Comparison of ENCODE assay signal across 22 cellular contexts in genomic region chr6:88174906-88175305, GRCh38. TPM values are rescaled to one million over a fixed set of nuclear protein-coding genes. Genes with fewer than 3 reads are reported as not detected.
DNase-seq lines count a peak whose midpoint lies in the region; ATAC-seq, FAIRE-seq and TF ChIP-seq lines count a peak whose summit lies in the region.
"Had no signal": no experiment of that assay in that cellular context is flagged by ENCODE, and none has a peak within 500 bp of the region (broad histone marks: within the 10 kb centered on the region; RNA-seq: fewer than 3 reads in every experiment).

No MANE protein-coding gene starts in this region.

- no peak for TF ChIP-seq POLR2A in GM12891 (IDR thresholded peaks at IDR 0.05; ENCODE audit: low read depth, low read length)

- no peaks in the 10 kb centered on the region for H3K9me3 ChIP-seq in OCI-LY7 (ENCODE audit: low read length)
- H3K9me3 ChIP-seq: A549, BLaER1, MG63 had no signal

- no peaks in the 10 kb centered on the region for H3K9me3 Mint-ChIP-seq in stimulated activated memory B cell treated with anti-CD40 and anti-IgM and Interleukin-4, amounts not matched to agents 10 μg/mL and 1 μg/mL and 100 μg/mL, for 72 hours
- no peaks in the 10 kb centered on the region for H3K9me3 Mint-ChIP-seq in activated CD4-positive, alpha-beta memory T cell treated with anti-CD3 and anti-CD28 coated beads, Interleukin-2, amount 10 ng/mL, durations not matched to agents 7 days and 5 days
- H3K9me3 Mint-ChIP-seq: CD8-positive, alpha-beta T cell; GM23338 had no signal

- H3K4me2 ChIP-seq in OCI-LY7 (ENCODE audit: low read length) = peak overlapping the region; percentile 92
- H3K4me2 ChIP-seq: A549, BLaER1, GM23338 had no signal

- H3K79me2 ChIP-seq in OCI-LY7 (ENCODE audit: insufficient read depth, low read depth, low read length) = peaks cover 50% of the 10 kb centered on the region; the same call in 1 of the 2 replicates

- CTCF ChIA-PET in OCI-LY7 (lab: Charles Lee; ENCODE audit: unreplicated experiment) = no interaction called here
- CTCF ChIA-PET in activated CD4-positive, alpha-beta memory T cell treated with anti-CD3 and anti-CD28 coated beads, Interleukin-2, amount 10 ng/mL, durations not matched to agents 7 days and 5 days (lab: Charles Lee) = no interaction called here

- no peaks in the 10 kb centered on the region for H3K36me3 Mint-ChIP-seq in stimulated activated memory B cell treated with anti-CD40 and anti-IgM and Interleukin-4, amounts not matched to agents 10 μg/mL and 1 μg/mL and 100 μg/mL, for 72 hours
- H3K36me3 Mint-ChIP-seq in activated CD4-positive, alpha-beta memory T cell treated with anti-CD3 and anti-CD28 coated beads, Interleukin-2, amount 10 ng/mL, durations not matched to agents 7 days and 5 days (ENCODE audit: low read depth) = no peaks in the 10 kb centered on the region
- H3K36me3 Mint-ChIP-seq: CD8-positive, alpha-beta T cell had no signal

- no peaks in the 10 kb centered on the region for H3K27me3 Mint-ChIP-seq in stimulated activated memory B cell treated with anti-CD40 and anti-IgM and Interleukin-4, amounts not matched to agents 10 μg/mL and 1 μg/mL and 100 μg/mL, for 72 hours
- H3K27me3 Mint-ChIP-seq in activated CD4-positive, alpha-beta memory T cell treated with anti-CD3 and anti-CD28 coated beads, Interleukin-2, amount 10 ng/mL, durations not matched to agents 7 days and 5 days = peaks cover 25% of the 10 kb centered on the region

- POLR2A ChIA-PET in OCI-LY7 (lab: Charles Lee) = interaction anchor here (0.6 to 1.2 kb wide), 5 partner anchors 10 to 343 kb away, joined by 3 to 6 read pairs (median 3); no protein-coding TSS in a partner anchor
- POLR2A ChIA-PET in activated CD4-positive, alpha-beta memory T cell treated with anti-CD3 and anti-CD28 coated beads, Interleukin-2, amount 10 ng/mL, durations not matched to agents 7 days and 5 days (lab: Charles Lee) = no interaction called here

- H3K36me3 ChIP-seq in OCI-LY7 (ENCODE audit: insufficient read depth, low read length) = peaks cover 41% of the 10 kb centered on the region
- H3K36me3 ChIP-seq: BLaER1, MG63 had no signal

- peak overlapping the region; percentile 56 for H3K27ac Mint-ChIP-seq in stimulated activated memory B cell treated with anti-CD40 and anti-IgM and Interleukin-4, amounts not matched to agents 10 μg/mL and 1 μg/mL and 100 μg/mL, for 72 hours
- H3K27ac Mint-ChIP-seq in activated CD4-positive, alpha-beta memory T cell treated with anti-CD3 and anti-CD28 coated beads, Interleukin-2, amount 10 ng/mL, durations not matched to agents 7 days and 5 days = no peak overlapping the region
- H3K27ac Mint-ChIP-seq: CD8-positive, alpha-beta T cell; GM23338 had no signal

- H3K27ac ChIP-seq in OCI-LY7 (ENCODE audit: low read depth, low read length, poor library complexity, severe bottlenecking) = peak overlapping the region; percentile 23
- H3K27ac ChIP-seq: A549, BLaER1 had no signal

- H3K4me1 ChIP-seq in OCI-LY7 (ENCODE audit: insufficient read depth, low read length, poor library complexity, severe bottlenecking) = peaks cover 53% of the 10 kb centered on the region
- H3K4me1 ChIP-seq: BLaER1 had no signal

- no peak for TF ChIP-seq CTCF in OCI-LY7 (conservative IDR thresholded peaks at IDR 0.05; ENCODE audit: low read length)

- FAIRE-seq in GM12891 (lab: Jason Lieb, UNC) = peak; percentile 76
- FAIRE-seq: A549, RCC 7860 had no signal

- peaks cover 48% of the 10 kb centered on the region for H3K4me1 Mint-ChIP-seq in stimulated activated memory B cell treated with anti-CD40 and anti-IgM and Interleukin-4, amounts not matched to agents 10 μg/mL and 1 μg/mL and 100 μg/mL, for 72 hours
- no peaks in the 10 kb centered on the region for H3K4me1 Mint-ChIP-seq in activated CD4-positive, alpha-beta memory T cell treated with anti-CD3 and anti-CD28 coated beads, Interleukin-2, amount 10 ng/mL, durations not matched to agents 7 days and 5 days

- H3K9me2 ChIP-seq in OCI-LY7 (ENCODE audit: insufficient read depth, low read length) = no peaks in the 10 kb centered on the region

- H3K4me3 Mint-ChIP-seq in stimulated activated memory B cell treated with anti-CD40 and anti-IgM and Interleukin-4, amounts not matched to agents 10 μg/mL and 1 μg/mL and 100 μg/mL, for 72 hours = no peak overlapping the region
- no peak overlapping the region for H3K4me3 Mint-ChIP-seq in activated CD4-positive, alpha-beta memory T cell treated with anti-CD3 and anti-CD28 coated beads, Interleukin-2, amount 10 ng/mL, durations not matched to agents 7 days and 5 days
- H3K4me3 Mint-ChIP-seq: CD8-positive, alpha-beta T cell; GM23338 had no signal

- peak overlapping the region; percentile 25 for H3K4me3 ChIP-seq in OCI-LY7 (ENCODE audit: low read depth, low read length, poor library complexity, severe bottlenecking)
- H3K4me3 ChIP-seq: A549, BLaER1, GM23338, MG63 had no signal

- BruUV-seq in OCI-LY7 (replicated peaks; lab: Mats Ljungman, UMichigan) = no TSS peak

- peak; percentile 29 for ATAC-seq in GM19463 (IDR thresholded peaks at IDR 0.05; ENCODE audit: unreplicated experiment)
- ATAC-seq in stimulated activated memory B cell treated with anti-CD40 and anti-IgM and Interleukin-4, amounts not matched to agents 10 μg/mL and 1 μg/mL and 100 μg/mL, for 72 hours = no peak
- ATAC-seq: A549; CD8-positive, alpha-beta T cell; GM23338 had no signal

- DNase-seq in GM12891 (ENCODE audit: insufficient read length, low spot score) (no peak), OCI-LY7 (ENCODE audit: low spot score) (peak; percentile 70), inferior parietal cortex (ENCODE audit: extremely low spot score) (no peak), hepatic stellate cell (ENCODE audit: low spot score) (no peak)
- DNase-seq in activated CD4-positive, alpha-beta memory T cell treated with anti-CD3 and anti-CD28 coated beads, Interleukin-2, amount 10 ng/mL, durations not matched to agents 7 days and 5 days = no peak
- DNase-seq: CD8-positive, alpha-beta T cell; DMS53; HCEC 1CT; Kasumi-1; MG63; NCI-H1092; NCI-H1436 treated with DMSO at 0.1 percent for 48 hours; NCI-H2029; NCI-H345; NCI-H526; Right ventricle myocardium superior had no signal

- no peaks in the 10 kb centered on the region for H4K20me1 ChIP-seq in OCI-LY7 (ENCODE audit: insufficient read depth, low read length)
- H4K20me1 ChIP-seq: BLaER1 had no signal

- H2AFZ ChIP-seq in OCI-LY7 (ENCODE audit: low read length) = no peak overlapping the region
- H2AFZ ChIP-seq: GM23338 had no signal

- intact Hi-C loops in OCI-LY7 (cut with micrococcal nuclease; ENCODE audit: unreplicated experiment) = loop anchor here (5.0 to 10.0 kb wide), 2 partner anchors 473 to 1020 kb away; partner anchors contain the start of genes AKIRIN2 and ZNF292

TF ChIP-seq in GM12891, 5 proteins besides CTCF, POLR2A, EP300 and RAD21:
- TF ChIP-seq SPI1 (IDR thresholded peaks at IDR 0.05; ENCODE audit: low read depth, low read length) (no peak), POLR2AphosphoS5 (IDR thresholded peaks at IDR 0.05; ENCODE audit: low read depth, low read length) (no peak), POU2F2 (IDR thresholded peaks at IDR 0.05; ENCODE audit: low read depth, low read length) (no peak)

RNA-seq across cellular contexts. Expression of gene CNR1, which starts 8.8 kb away (rescaled TPM):
- polyA plus RNA-seq in GM12891 (2012; ENCODE audit: low read depth, missing spikeins) = 2.9 TPM
- total RNA-seq in OCI-LY7 (2014; rRNA removed; shearing (Covaris generic)) = 109 and 150 TPM in 2 replicates
- total RNA-seq in OCI-LY7 (2022) = 246 and 247 TPM in 2 replicates
- not detected for total RNA-seq in activated CD4-positive, alpha-beta memory T cell treated with anti-CD3 and anti-CD28 coated beads, Interleukin-2, amount 10 ng/mL, durations not matched to agents 7 days and 5 days
- total RNA-seq: CD8-positive, alpha-beta T cell had no signal

Comparison
In these comparisons a context has a peak if more than half of its experiments do, and no peak if none do; other contexts are left out.
1. RNA of gene CNR1, which starts 8.8 kb away (total RNA-seq): 109 to 247 TPM in OCI-LY7; not detected in activated CD4-positive, alpha-beta memory T cell treated with anti-CD3 and anti-CD28 coated beads, Interleukin-2, amount 10 ng/mL, durations not matched to agents 7 days and 5 days; every median in the first group is over 100 times any median in the second.